ENCODE assay signal across 8 cellular contexts in the genomic region with DNA sequence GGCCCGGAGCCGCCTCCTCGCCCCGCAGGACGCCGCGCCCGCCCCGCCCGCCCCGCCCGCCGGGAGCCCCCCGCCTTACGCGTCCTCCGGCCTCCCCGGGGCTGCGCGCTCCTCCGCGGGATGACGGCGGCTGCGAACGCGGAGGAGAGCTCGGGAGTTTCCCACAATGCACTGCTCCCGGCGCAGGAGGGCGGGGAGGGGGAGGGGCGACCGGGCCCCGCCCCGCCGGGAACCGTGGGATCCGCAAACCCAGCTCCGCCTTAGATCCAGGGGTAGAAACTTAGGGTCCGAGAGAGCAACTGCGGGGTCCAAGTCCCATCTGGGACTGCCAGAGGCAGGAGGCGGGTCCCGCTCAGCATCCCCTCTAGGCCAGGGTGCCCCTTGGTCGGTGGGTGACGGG. TPM values are rescaled to one million over a fixed set of nuclear protein-coding genes. Genes with fewer than 3 reads are reported as not detected.
DNase-seq lines count a peak whose midpoint lies in the region; ATAC-seq and TF ChIP-seq lines count a peak whose summit lies in the region.

A gene (minus strand): TSS at position 140 of the 400 bp plus-strand sequence. CDS start 1,514 bp downstream, outside the sequence.

- H3K27me3 ChIP-seq in MG63 = no peaks in the 10 kb centered on the region

- ATAC-seq in GM19328 (IDR thresholded peaks at IDR 0.05; ENCODE audit: unreplicated experiment) (no peak), sciatic nerve (no peak), HG03520 (IDR thresholded peaks at IDR 0.05; ENCODE audit: unreplicated experiment) (no peak)

- H3K9me3 ChIP-seq in HEK293 (ENCODE audit: control insufficient read depth, insufficient read depth, low read depth, low read length) = no peaks in the 10 kb centered on the region
- no peaks in the 10 kb centered on the region for H3K9me3 ChIP-seq in MG63

- H3K4me1 ChIP-seq in HEK293 (ENCODE audit: control insufficient read depth, insufficient read depth, low read length) = no peaks in the 10 kb centered on the region

- H3K4me3 ChIP-seq in AG09309 (ENCODE audit: control insufficient read depth, low read depth, low read length) (peak within 1 kb of the TSS; percentile 12), HEK293 (ENCODE audit: low read depth, low read length) (no peak within 1 kb of the TSS), MG63 (no peak within 1 kb of the TSS)

- H3K36me3 ChIP-seq in HEK293 (ENCODE audit: control insufficient read depth in 2 of 2, insufficient read depth in 1 of 2, low read length in 2 of 2) = peaks cover 0 to 42% of the 10 kb centered on the region in 2 experiments; a peak in 1 of 3 replicates
- peaks cover 35% of the 10 kb centered on the region for H3K36me3 ChIP-seq in MG63

- intact Hi-C loops in sciatic nerve (cut with DNase I) = loop anchor here (10.0 kb wide), 1 partner anchor 125 kb away; no protein-coding TSS in a partner anchor

- H3K27ac ChIP-seq in HEK293 (ENCODE audit: extremely low read depth, low read depth, low read length) = no peak within 1 kb of the TSS

- POLR2A ChIA-PET in HEK293 (lab: Yijun Ruan, JAX) = interaction anchor here (0.6 to 2.2 kb wide), 10 partner anchors 10 to 94 kb away, joined by 3 to 11 read pairs (median 5); a partner anchor contains a TSS

- CTCF ChIA-PET in HEK293 (lab: Yijun Ruan, JAX) = interaction anchor here (0.9 kb wide), 1 partner anchor 33 kb away, joined by 3 read pairs; no protein-coding TSS in a partner anchor

- DNase-seq in AG09309 (ENCODE audit: low read depth) = no peak
- peak; percentile 43 for DNase-seq in activated CD8-positive, alpha-beta memory T cell treated with anti-CD3 and anti-CD28 coated beads, Interleukin-2, amount 50 U/mL, for 4 hours
- DNase-seq in hypothalamus (lab: John Stamatoyannopoulos, UW) = peak in 41 of 51 donors; percentile 25 to 82 (median 54)
- DNase-seq in MG63 = no peak
- no peak for DNase-seq in sciatic nerve (ENCODE audit: low spot score)

- TF ChIP-seq CTCF in AG09309 (IDR thresholded peaks at IDR 0.05; ENCODE audit: control insufficient read depth, insufficient read depth, low read depth, low read length, missing control alignments) (no peak), HEK293 (tag by site-specific recombination; IDR thresholded peaks at IDR 0.05) (no peak)

TF ChIP-seq in HEK293, 187 proteins besides CTCF, POLR2A, EP300 and RAD21 (continues in another document):
- TF ChIP-seq, protein P1, sequence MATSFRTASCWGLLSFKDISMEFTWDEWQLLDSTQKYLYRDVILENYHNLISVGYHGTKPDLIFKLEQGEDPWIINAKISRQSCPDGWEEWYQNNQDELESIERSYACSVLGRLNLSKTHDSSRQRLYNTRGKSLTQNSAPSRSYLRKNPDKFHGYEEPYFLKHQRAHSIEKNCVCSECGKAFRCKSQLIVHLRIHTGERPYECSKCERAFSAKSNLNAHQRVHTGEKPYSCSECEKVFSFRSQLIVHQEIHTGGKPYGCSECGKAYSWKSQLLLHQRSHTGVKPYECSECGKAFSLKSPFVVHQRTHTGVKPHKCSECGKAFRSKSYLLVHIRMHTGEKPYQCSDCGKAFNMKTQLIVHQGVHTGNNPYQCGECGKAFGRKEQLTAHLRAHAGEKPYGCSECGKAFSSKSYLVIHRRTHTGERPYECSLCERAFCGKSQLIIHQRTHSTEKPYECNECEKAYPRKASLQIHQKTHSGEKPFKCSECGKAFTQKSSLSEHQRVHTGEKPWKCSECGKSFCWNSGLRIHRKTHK (tag by site-specific recombination; IDR thresholded peaks at IDR 0.05) = no peak
- TF ChIP-seq ZNF654 (tag by site-specific recombination; IDR thresholded peaks at IDR 0.05; ENCODE audit: low read depth) = no peak
- no peak for TF ChIP-seq ZNF311 (tag by site-specific recombination; IDR thresholded peaks at IDR 0.05; ENCODE audit: borderline replicate concordance)
- no peak for TF ChIP-seq ZNF792 (tag by site-specific recombination; IDR thresholded peaks at IDR 0.05)
- TF ChIP-seq, protein P2, sequence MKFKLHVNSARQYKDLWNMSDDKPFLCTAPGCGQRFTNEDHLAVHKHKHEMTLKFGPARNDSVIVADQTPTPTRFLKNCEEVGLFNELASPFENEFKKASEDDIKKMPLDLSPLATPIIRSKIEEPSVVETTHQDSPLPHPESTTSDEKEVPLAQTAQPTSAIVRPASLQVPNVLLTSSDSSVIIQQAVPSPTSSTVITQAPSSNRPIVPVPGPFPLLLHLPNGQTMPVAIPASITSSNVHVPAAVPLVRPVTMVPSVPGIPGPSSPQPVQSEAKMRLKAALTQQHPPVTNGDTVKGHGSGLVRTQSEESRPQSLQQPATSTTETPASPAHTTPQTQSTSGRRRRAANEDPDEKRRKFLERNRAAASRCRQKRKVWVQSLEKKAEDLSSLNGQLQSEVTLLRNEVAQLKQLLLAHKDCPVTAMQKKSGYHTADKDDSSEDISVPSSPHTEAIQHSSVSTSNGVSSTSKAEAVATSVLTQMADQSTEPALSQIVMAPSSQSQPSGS (tag by site-specific recombination; IDR thresholded peaks at IDR 0.05; ENCODE audit: low read depth) = no peak
- no peak for TF ChIP-seq ZNF19 (tag by site-specific recombination; IDR thresholded peaks at IDR 0.05; ENCODE audit: low read depth)
- TF ChIP-seq ZFHX2 (tag by site-specific recombination; conservative IDR thresholded peaks at IDR 0.05) = 0 out of 2 replicates have a peak, but pooled peaks have one; percentile 13
- TF ChIP-seq YY2 (tag by site-specific recombination; IDR thresholded peaks at IDR 0.05) = no peak
- TF ChIP-seq ZNF335 (tag by site-specific recombination; conservative IDR thresholded peaks at IDR 0.05) = no peak
- TF ChIP-seq ZNF549 (tag by site-specific recombination; IDR thresholded peaks at IDR 0.05) = no peak
- no peak for TF ChIP-seq ZNF555 (tag by site-specific recombination; conservative IDR thresholded peaks at IDR 0.05)
- TF ChIP-seq ZNF140 (tag by site-specific recombination; IDR thresholded peaks at IDR 0.05) = no peak
- TF ChIP-seq, protein P3, sequence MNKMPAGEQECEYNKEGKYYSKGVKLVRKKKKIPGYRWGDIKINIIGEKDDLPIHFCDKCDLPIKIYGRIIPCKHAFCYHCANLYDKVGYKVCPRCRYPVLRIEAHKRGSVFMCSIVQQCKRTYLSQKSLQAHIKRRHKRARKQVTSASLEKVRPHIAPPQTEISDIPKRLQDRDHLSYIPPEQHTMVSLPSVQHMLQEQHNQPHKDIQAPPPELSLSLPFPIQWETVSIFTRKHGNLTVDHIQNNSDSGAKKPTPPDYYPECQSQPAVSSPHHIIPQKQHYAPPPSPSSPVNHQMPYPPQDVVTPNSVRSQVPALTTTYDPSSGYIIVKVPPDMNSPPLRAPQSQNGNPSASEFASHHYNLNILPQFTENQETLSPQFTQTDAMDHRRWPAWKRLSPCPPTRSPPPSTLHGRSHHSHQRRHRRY (tag by site-specific recombination; IDR thresholded peaks at IDR 0.05) = no peak
- TF ChIP-seq ZNF76 (tag by site-specific recombination; IDR thresholded peaks at IDR 0.05; ENCODE audit: borderline replicate concordance, low read depth) = peak; percentile 88
- peak; percentile 32; the same call in 1 of the 2 replicates for TF ChIP-seq GLIS1 (tag by site-specific recombination; IDR thresholded peaks at IDR 0.05)
- peak; percentile 82 for TF ChIP-seq KLF9 (tag by site-specific recombination; IDR thresholded peaks at IDR 0.05; ENCODE audit: low read depth)
- no peak for TF ChIP-seq ZNF248 (tag by site-specific recombination; IDR thresholded peaks at IDR 0.05)
- no peak for TF ChIP-seq ZNF426 (tag by site-specific recombination; IDR thresholded peaks at IDR 0.05)
- TF ChIP-seq, protein P4, sequence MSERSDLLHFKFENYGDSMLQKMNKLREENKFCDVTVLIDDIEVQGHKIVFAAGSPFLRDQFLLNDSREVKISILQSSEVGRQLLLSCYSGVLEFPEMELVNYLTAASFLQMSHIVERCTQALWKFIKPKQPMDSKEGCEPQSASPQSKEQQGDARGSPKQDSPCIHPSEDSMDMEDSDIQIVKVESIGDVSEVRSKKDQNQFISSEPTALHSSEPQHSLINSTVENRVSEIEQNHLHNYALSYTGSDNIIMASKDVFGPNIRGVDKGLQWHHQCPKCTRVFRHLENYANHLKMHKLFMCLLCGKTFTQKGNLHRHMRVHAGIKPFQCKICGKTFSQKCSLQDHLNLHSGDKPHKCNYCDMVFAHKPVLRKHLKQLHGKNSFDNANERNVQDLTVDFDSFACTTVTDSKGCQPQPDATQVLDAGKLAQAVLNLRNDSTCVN (tag by site-specific recombination; optimal IDR thresholded peaks at IDR 0.05) = peak; percentile 28
- TF ChIP-seq ZNF404 (tag by site-specific recombination; IDR thresholded peaks at IDR 0.05) = no peak
- peak; percentile 83 for TF ChIP-seq KLF8 (tag by site-specific recombination; IDR thresholded peaks at IDR 0.05)
- TF ChIP-seq YY1 (tag by site-specific recombination; IDR thresholded peaks at IDR 0.05) = no peak
- TF ChIP-seq GLI2 (tag by site-specific recombination; IDR thresholded peaks at IDR 0.05; ENCODE audit: borderline replicate concordance, low read depth) = no peak
- TF ChIP-seq ZNF114 (tag by site-specific recombination; IDR thresholded peaks at IDR 0.05) = no peak
- no peak for TF ChIP-seq SALL2 (tag by site-specific recombination; IDR thresholded peaks at IDR 0.05; ENCODE audit: borderline replicate concordance)
- TF ChIP-seq ZNF530 (tag by site-specific recombination; IDR thresholded peaks at IDR 0.05; ENCODE audit: low read depth) = no peak
- no peak for TF ChIP-seq ZNF623 (tag by site-specific recombination; IDR thresholded peaks at IDR 0.05)
- TF ChIP-seq TRIM28 (IDR thresholded peaks at IDR 0.05; ENCODE audit: borderline replicate concordance, low read length) = no peak
- TF ChIP-seq ZNF501 (tag by site-specific recombination; IDR thresholded peaks at IDR 0.05) = no peak

RNA-seq across cellular contexts. Expression of the gene that starts here (rescaled TPM):
- total RNA-seq in MG63 (2014; rRNA removed; shearing (Covaris generic); ENCODE audit: low replicate concordance) = not detected in 2 replicates
- total RNA-seq in sciatic nerve = not detected

Comparison
In these comparisons a context has a peak if more than half of its experiments do, and no peak if none do; other contexts are left out.
1. DNase-seq: peak in activated CD8-positive, alpha-beta memory T cell treated with anti-CD3 and anti-CD28 coated beads, Interleukin-2, amount 50 U/mL, for 4 hours (single experiment) and hypothalamus (41 of 51); none in AG09309 (single experiment), MG63 (single experiment) and sciatic nerve (single experiment).